Comparison of ENCODE assay signal across 8 cellular contexts in the genomic region with DNA sequence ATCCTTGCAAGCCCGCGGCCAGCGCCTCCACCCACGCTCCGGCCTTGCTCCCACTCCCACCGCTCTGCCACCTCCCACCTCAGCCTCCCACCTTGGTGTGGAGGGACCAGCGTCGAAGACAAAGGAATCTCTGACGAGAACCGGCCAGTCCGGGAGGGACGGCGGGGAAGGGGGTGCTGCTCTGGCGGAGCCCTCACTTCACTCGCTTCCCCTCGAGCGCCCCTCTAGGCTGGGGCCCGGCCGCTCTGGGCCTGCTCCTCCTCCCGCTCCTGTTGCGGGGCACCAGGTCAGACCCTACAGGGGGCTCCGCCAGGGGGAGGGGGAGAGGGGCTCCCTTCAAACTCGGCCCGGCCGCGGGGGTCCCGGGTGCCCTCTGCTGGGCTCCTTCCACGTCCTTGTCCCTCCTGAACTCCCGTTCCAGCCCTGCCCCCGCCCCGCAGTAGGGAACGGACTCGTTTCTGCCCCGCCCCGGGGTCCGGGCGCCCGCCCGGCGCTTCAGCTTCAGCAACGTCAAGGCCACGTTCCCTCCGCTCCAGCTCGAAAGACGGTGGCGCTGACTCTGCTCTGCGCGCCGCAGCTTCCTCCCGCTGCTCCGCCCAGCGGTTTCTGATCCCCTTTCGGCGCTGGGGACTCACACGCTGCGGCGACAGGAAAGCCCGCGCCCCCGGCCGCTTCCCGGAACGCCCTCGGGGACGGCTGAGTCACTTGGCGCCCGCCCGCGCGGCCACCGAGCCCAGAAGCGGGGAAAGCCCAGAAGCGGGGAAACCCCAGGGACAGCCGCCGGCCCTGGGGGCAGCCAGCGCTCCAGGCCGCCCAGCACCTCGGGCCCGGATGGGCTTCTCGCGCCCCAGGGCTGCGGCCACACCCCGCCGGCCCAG. TPM values are rescaled to one million over a fixed set of nuclear protein-coding genes. Genes with fewer than 3 reads are reported as not detected.
DNase-seq lines count a peak whose midpoint lies in the region.

No MANE protein-coding gene starts in this region.

- H2BK5ac ChIP-seq in neuronal stem cell (ENCODE audit: low read length) = no peak overlapping the region

- H3K79me1 ChIP-seq in neuronal stem cell (ENCODE audit: low read depth, low read length) = no peaks in the 10 kb centered on the region

- H3K9ac ChIP-seq in neuronal stem cell (ENCODE audit: low read depth, low read length, poor library complexity) = peak overlapping the region; percentile 75

- no peak overlapping the region for H2BK120ac ChIP-seq in neuronal stem cell (ENCODE audit: low read depth, low read length)

- no CpG with 5 or more reads among the region's 84 CpGs for WGBS in neuronal stem cell (ENCODE audit: extremely low coverage in 2 of 2, insufficient read length in 2 of 2, insufficient replicate concordance in 1 of 2), 2 donors

- H3K18ac ChIP-seq in neuronal stem cell (ENCODE audit: low read length) = peak overlapping the region; percentile 97

- H3K14ac ChIP-seq in neuronal stem cell (ENCODE audit: low read length) = no peak overlapping the region

- peak overlapping the region; percentile 92 for H3K23ac ChIP-seq in neuronal stem cell (ENCODE audit: low read depth, low read length, poor library complexity)

- DNase-seq in ELR (ENCODE audit: low read depth) = peak; percentile 92
- DNase-seq in GOT3 (lab: John Stamatoyannopoulos, UW) = peak; percentile 38
- peak; percentile 83 for DNase-seq in LHCN-M2 (ENCODE audit: low read depth)
- DNase-seq in SHP77 (lab: John Stamatoyannopoulos, UW) = peak; percentile 21 to 64
- peak; percentile 94 for DNase-seq in activated gamma-delta T cell (lab: John Stamatoyannopoulos, UW)
- peak; percentile 53 for DNase-seq in foreskin melanocyte
- peak; percentile 67 for DNase-seq in neuronal stem cell (ENCODE audit: low spot score)
- peak in 48 of 49 donors; percentile 20 to 90 (median 58) for DNase-seq in substantia nigra (lab: John Stamatoyannopoulos, UW)

- no peak overlapping the region for H3K4ac ChIP-seq in neuronal stem cell (ENCODE audit: low read length)

- H2BK15ac ChIP-seq in neuronal stem cell (ENCODE audit: low read length) = peak overlapping the region; percentile 81

- H3K27ac ChIP-seq in neuronal stem cell (replicated peaks; ENCODE audit: low read length) (no peak overlapping the region), substantia nigra (ENCODE audit: low read depth, low read length, poor library complexity, severe bottlenecking) (peak overlapping the region; percentile 74)

- peak overlapping the region; percentile 53 for H2AK5ac ChIP-seq in neuronal stem cell (ENCODE audit: low read depth, low read length)

- peak overlapping the region; percentile 92 for H2AFZ ChIP-seq in neuronal stem cell (ENCODE audit: low read length)

- H3K36me3 ChIP-seq in neuronal stem cell (replicated peaks in 1 of 2; ENCODE audit: control insufficient read depth in 2 of 2, insufficient read depth in 2 of 2, low read length in 2 of 2) = no peaks in the 10 kb centered on the region

- peak overlapping the region; percentile 54 to 82 for H3K4me3 ChIP-seq in neuronal stem cell (ENCODE audit: low read length in 2 of 2)

- no peak overlapping the region for H4K91ac ChIP-seq in neuronal stem cell (ENCODE audit: low read depth, low read length, poor library complexity)

- H3K9me3 ChIP-seq in neuronal stem cell (replicated peaks in 1 of 2; ENCODE audit: control insufficient read depth in 2 of 2, insufficient read depth in 1 of 2, low read depth in 1 of 2, low read length in 2 of 2) = no peaks in the 10 kb centered on the region

- H3K4me1 ChIP-seq in neuronal stem cell (ENCODE audit: control insufficient read depth in 2 of 2, insufficient read depth in 1 of 2, low read depth in 1 of 2, low read length in 2 of 2) = peaks cover 3 to 6% of the 10 kb centered on the region in 2 donors

- H3K4me2 ChIP-seq in neuronal stem cell (ENCODE audit: insufficient read depth, low read length, poor library complexity, severe bottlenecking) = peak overlapping the region; percentile 80

- H2BK12ac ChIP-seq in neuronal stem cell (ENCODE audit: low read length) = peak overlapping the region; percentile 59

- no peak overlapping the region for H4K8ac ChIP-seq in neuronal stem cell (ENCODE audit: low read depth, low read length)

- peaks cover 0 to 13% (median 0%) of the 10 kb centered on the region in 3 experiments for H3K27me3 ChIP-seq in neuronal stem cell (ENCODE audit: control insufficient read depth in 3 of 3, insufficient read depth in 3 of 3, low read depth in 1 of 3, low read length in 3 of 3)

RNA-seq across cellular contexts. Expression of gene ARHGAP31, which starts 28.6 kb away (rescaled TPM):
- total RNA-seq in LHCN-M2 (2014; rRNA removed) = 7.7 and 8.3 TPM in 2 replicates
- 10.2 TPM for polyA plus RNA-seq in LHCN-M2 (2012)
- 0.50 TPM for polyA plus RNA-seq in neuronal stem cell (2013, experiment 1 of 2)
- 0.43 TPM for polyA plus RNA-seq in neuronal stem cell (2013, experiment 2 of 2)

Comparison
In these comparisons a context has a peak if more than half of its experiments do, and no peak if none do; other contexts are left out.
1. DNase-seq: peak in every context shown above with its lines; median percentile 94 in activated gamma-delta T cell; 92 in ELR; 83 in LHCN-M2; 67 in neuronal stem cell; 58 in substantia nigra; 53 in foreskin melanocyte; 42 in SHP77; 38 in GOT3.